In genomic region chr1:43650306-43650941, GRCh38 we compare ENCODE assay signal across 8 cellular contexts. TPM values are rescaled to one million over a fixed set of nuclear protein-coding genes. Genes with fewer than 3 reads are reported as not detected.
DNase-seq lines count a peak whose midpoint lies in the region; ATAC-seq and TF ChIP-seq lines count a peak whose summit lies in the region.

No MANE protein-coding gene starts in this region.

- WGBS in ectodermal cell, 2 experiments, result 1% methylated on average over 33 of the region's 33 CpGs

- peaks cover 3% of the 10 kb centered on the region for H3K4me1 ChIP-seq in ectodermal cell (ENCODE audit: control insufficient read depth, insufficient read depth, low read length)
- H3K4me1 ChIP-seq in lower lobe of right lung, result peaks cover 15% of the 10 kb centered on the region

- intact Hi-C loops in lower lobe of right lung (cut with DNase I), result no loop called here

- ATAC-seq in GM19397 (IDR thresholded peaks at IDR 0.05; ENCODE audit: unreplicated experiment) (peak; percentile 52), HG03565 (IDR thresholded peaks at IDR 0.05; ENCODE audit: unreplicated experiment) (peak; percentile 43), lower lobe of right lung (peak; percentile 94)

- H3K27ac ChIP-seq in ectodermal cell (ENCODE audit: insufficient read depth, low read depth, low read length, poor library complexity, severe bottlenecking), result peak overlapping the region; percentile 88
- peak overlapping the region; percentile 88 for H3K27ac ChIP-seq in lower lobe of right lung

- peak; percentile 98 for DNase-seq in CD1c-positive myeloid dendritic cell (ENCODE audit: extremely low spot score)
- DNase-seq in NCI-H748 treated with DMSO at 0.1 percent for 48 hours (lab: John Stamatoyannopoulos, UW), result peak; percentile 100
- peak; percentile 94 to 95 for DNase-seq in activated CD4-positive, alpha-beta T cell treated with anti-CD3 and anti-CD28 coated beads, Interleukin-2, amount 50 U/mL, for 48 hours
- peak; percentile 96 for DNase-seq in lower lobe of right lung
- peak; percentile 77 to 90 (median 89) for DNase-seq in stimulated activated CD4-positive, alpha-beta T cell treated with anti-CD3 and anti-CD28 coated beads, TNF-alpha, amount 100 ng/mL, for 24 hours (ENCODE audit: low read depth in 3 of 3)

- H3K9me3 ChIP-seq in ectodermal cell (ENCODE audit: control insufficient read depth, low read length) (no peaks in the 10 kb centered on the region), lower lobe of right lung (no peaks in the 10 kb centered on the region)

- H3K4me3 ChIP-seq in ectodermal cell (ENCODE audit: insufficient read depth, low read depth, low read length), result peak overlapping the region; percentile 79
- peak overlapping the region; percentile 67 for H3K4me3 ChIP-seq in lower lobe of right lung

- TF ChIP-seq CTCF in lower lobe of right lung (IDR thresholded peaks at IDR 0.05), result no peak

- H3K27me3 ChIP-seq in ectodermal cell (ENCODE audit: control insufficient read depth, insufficient read depth, low read length, poor library complexity, severe bottlenecking), result no peaks in the 10 kb centered on the region
- H3K27me3 ChIP-seq in lower lobe of right lung (ENCODE audit: low read depth), result no peaks in the 10 kb centered on the region

- H3K36me3 ChIP-seq in ectodermal cell (ENCODE audit: control insufficient read depth, insufficient read depth, low read length), result peaks cover 15% of the 10 kb centered on the region
- H3K36me3 ChIP-seq in lower lobe of right lung, result peaks cover 27% of the 10 kb centered on the region

RNA-seq across cellular contexts. Expression of gene KDM4A, which starts 0.5 kb away (rescaled TPM):
- 64.7 TPM for polyA plus RNA-seq in ectodermal cell (2013, experiment 1 of 4)
- 65.0 TPM for polyA plus RNA-seq in ectodermal cell (2013, experiment 2 of 4)
- 46.7 TPM for polyA plus RNA-seq in ectodermal cell (2013, experiment 3 of 4)
- polyA plus RNA-seq in ectodermal cell (2013, experiment 4 of 4), result 58.0 TPM
- total RNA-seq in lower lobe of right lung, result 41.9 TPM

RNA-seq across cellular contexts. Expression of gene ST3GAL3, which starts 56.9 kb away (rescaled TPM):
- 24.3 TPM for polyA plus RNA-seq in ectodermal cell (2013, experiment 1 of 4)
- polyA plus RNA-seq in ectodermal cell (2013, experiment 2 of 4), result 23.2 TPM
- 18.5 TPM for polyA plus RNA-seq in ectodermal cell (2013, experiment 3 of 4)
- 24.0 TPM for polyA plus RNA-seq in ectodermal cell (2013, experiment 4 of 4)
- 23.6 TPM for total RNA-seq in lower lobe of right lung

Comparison
In these comparisons a context has a peak if more than half of its experiments do, and no peak if none do; other contexts are left out.
1. Peak in every context shown above with its lines: DNase-seq, ATAC-seq, H3K4me3 ChIP-seq and H3K27ac ChIP-seq.
2. ATAC-seq: peak in every context shown above with its lines; median percentile 94 in lower lobe of right lung; 52 in GM19397; 43 in HG03565.